In genomic region chr3:13509066-13509815, GRCh38 we compare ENCODE assay signal across 15 cellular contexts. TPM values are rescaled to one million over a fixed set of nuclear protein-coding genes. Genes with fewer than 3 reads are reported as not detected.
"Had no signal": no experiment of that assay in that cellular context is flagged by ENCODE, and none has a peak within 500 bp of the region (broad histone marks: within the 10 kb centered on the region; RNA-seq: fewer than 3 reads in every experiment).

No MANE protein-coding gene starts in this region.

- H3K27me3 ChIP-seq: brain microvascular endothelial cell, left lung, pancreas, transverse colon had no signal

- H3K4me3 ChIP-seq: left lung, pancreas, transverse colon had no signal

- ATAC-seq: left lung; pancreas; stimulated activated naive B cell treated with anti-CD40 and anti-IgM and Interleukin-4, amounts not matched to agents 10 μg/mL and 1 μg/mL and 100 μg/mL, for 72 hours had no signal

- H3K4me3 Mint-ChIP-seq: activated CD4-positive, alpha-beta T cell treated with anti-CD3 and anti-CD28 coated beads, Interleukin-2, amount 10 ng/mL, durations not matched to agents 7 days and 5 days; activated naive CD8-positive, alpha-beta T cell treated with anti-CD3 and anti-CD28 coated beads, Interleukin-2, amount 10 ng/mL, durations not matched to agents 7 days and 5 days; dendritic cell treated with granulocyte-macrophage colony-stimulating factor and Interleukin-4, amounts not matched to agents 40 ng/mL and 50 ng/mL, for 4 days; neural crest cell; stimulated activated naive B cell treated with anti-CD40 and anti-IgM and Interleukin-4, amounts not matched to agents 10 μg/mL and 1 μg/mL and 100 μg/mL, for 72 hours had no signal

- H3K4me1 ChIP-seq: left lung, pancreas, transverse colon had no signal

- H3K27ac ChIP-seq: brain microvascular endothelial cell, left lung, pancreas, transverse colon had no signal

- DNase-seq: activated CD4-positive, alpha-beta T cell treated with anti-CD3 and anti-CD28 coated beads, Interleukin-2, amount 10 ng/mL, durations not matched to agents 7 days and 5 days; activated naive CD4-positive, alpha-beta T cell; activated naive CD8-positive, alpha-beta T cell treated with anti-CD3 and anti-CD28 coated beads, Interleukin-2, amount 10 ng/mL, durations not matched to agents 7 days and 5 days; brain microvascular endothelial cell; cerebellar nuclear complex; effector memory CD4-positive, alpha-beta T cell; foreskin melanocyte; left lung; mesendoderm; stimulated activated CD4-positive, alpha-beta T cell treated with anti-CD3 and anti-CD28 coated beads, Interleukin-2, amount 100 ng/mL, for 48 hours; stimulated activated naive B cell treated with anti-CD40 and anti-IgM and Interleukin-4, amounts not matched to agents 10 μg/mL and 1 μg/mL and 100 μg/mL, for 72 hours; transverse colon had no signal

- H3K27ac Mint-ChIP-seq: activated CD4-positive, alpha-beta T cell treated with anti-CD3 and anti-CD28 coated beads, Interleukin-2, amount 10 ng/mL, durations not matched to agents 7 days and 5 days; activated naive CD8-positive, alpha-beta T cell treated with anti-CD3 and anti-CD28 coated beads, Interleukin-2, amount 10 ng/mL, durations not matched to agents 7 days and 5 days; dendritic cell treated with granulocyte-macrophage colony-stimulating factor and Interleukin-4, amounts not matched to agents 40 ng/mL and 50 ng/mL, for 4 days; stimulated activated naive B cell treated with anti-CD40 and anti-IgM and Interleukin-4, amounts not matched to agents 10 μg/mL and 1 μg/mL and 100 μg/mL, for 72 hours had no signal

- H3K9me3 Mint-ChIP-seq: activated CD4-positive, alpha-beta T cell treated with anti-CD3 and anti-CD28 coated beads, Interleukin-2, amount 10 ng/mL, durations not matched to agents 7 days and 5 days; activated naive CD8-positive, alpha-beta T cell treated with anti-CD3 and anti-CD28 coated beads, Interleukin-2, amount 10 ng/mL, durations not matched to agents 7 days and 5 days; dendritic cell treated with granulocyte-macrophage colony-stimulating factor and Interleukin-4, amounts not matched to agents 40 ng/mL and 50 ng/mL, for 4 days; neural crest cell; stimulated activated naive B cell treated with anti-CD40 and anti-IgM and Interleukin-4, amounts not matched to agents 10 μg/mL and 1 μg/mL and 100 μg/mL, for 72 hours had no signal

- H3K27me3 Mint-ChIP-seq: activated CD4-positive, alpha-beta T cell treated with anti-CD3 and anti-CD28 coated beads, Interleukin-2, amount 10 ng/mL, durations not matched to agents 7 days and 5 days; activated naive CD8-positive, alpha-beta T cell treated with anti-CD3 and anti-CD28 coated beads, Interleukin-2, amount 10 ng/mL, durations not matched to agents 7 days and 5 days; dendritic cell treated with granulocyte-macrophage colony-stimulating factor and Interleukin-4, amounts not matched to agents 40 ng/mL and 50 ng/mL, for 4 days; stimulated activated naive B cell treated with anti-CD40 and anti-IgM and Interleukin-4, amounts not matched to agents 10 μg/mL and 1 μg/mL and 100 μg/mL, for 72 hours had no signal

- H3K4me1 Mint-ChIP-seq: activated CD4-positive, alpha-beta T cell treated with anti-CD3 and anti-CD28 coated beads, Interleukin-2, amount 10 ng/mL, durations not matched to agents 7 days and 5 days; stimulated activated naive B cell treated with anti-CD40 and anti-IgM and Interleukin-4, amounts not matched to agents 10 μg/mL and 1 μg/mL and 100 μg/mL, for 72 hours had no signal

- H3K36me3 Mint-ChIP-seq: activated naive CD8-positive, alpha-beta T cell treated with anti-CD3 and anti-CD28 coated beads, Interleukin-2, amount 10 ng/mL, durations not matched to agents 7 days and 5 days; stimulated activated naive B cell treated with anti-CD40 and anti-IgM and Interleukin-4, amounts not matched to agents 10 μg/mL and 1 μg/mL and 100 μg/mL, for 72 hours had no signal

- FAIRE-seq: pancreas had no signal

- H3K36me3 ChIP-seq: brain microvascular endothelial cell, pancreas, transverse colon had no signal

- H3K9me3 ChIP-seq: left lung, pancreas, transverse colon had no signal

RNA-seq across cellular contexts. Expression of gene FBLN2, which starts 39.7 kb away (rescaled TPM):
- total RNA-seq: activated CD4-positive, alpha-beta T cell treated with anti-CD3 and anti-CD28 coated beads, Interleukin-2, amount 10 ng/mL, durations not matched to agents 7 days and 5 days had no signal
